In the genomic region with DNA sequence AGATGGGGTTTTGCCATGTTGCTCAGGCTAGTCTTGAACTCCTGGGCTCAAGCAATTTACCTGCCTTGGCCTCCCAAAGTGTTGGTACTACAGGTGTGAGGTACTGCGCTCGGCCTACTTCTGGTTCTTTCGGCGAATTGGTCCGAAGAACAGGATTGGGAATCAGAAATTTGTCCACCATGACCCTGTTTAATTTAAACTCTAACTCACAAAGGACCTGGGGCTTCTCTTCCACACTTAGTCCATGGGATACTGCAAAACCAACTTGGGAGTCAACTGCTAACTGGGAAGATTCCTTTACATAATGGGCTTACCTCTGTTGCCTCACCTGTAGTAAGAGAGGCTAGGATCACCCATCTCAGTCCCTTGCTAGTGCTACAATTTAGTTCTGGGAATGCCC, we compare ENCODE assay signal across 18 cellular contexts.
A peak's percentile ranks its signal among the peaks of the same experiment; 100 is the strongest.
DNase-seq lines count a peak whose midpoint lies in the region; ATAC-seq and TF ChIP-seq lines count a peak whose summit lies in the region.
"Had no signal": no experiment of that assay in that cellular context is flagged by ENCODE, and none has a peak within 500 bp of the region (broad histone marks: within the 10 kb centered on the region; RNA-seq: fewer than 3 reads in every experiment).

No MANE protein-coding gene starts in this region.

- H3K9me3 ChIP-seq in ascending aorta (no peaks in the 10 kb centered on the region), gastroesophageal sphincter (no peaks in the 10 kb centered on the region), sigmoid colon (no peaks in the 10 kb centered on the region), transverse colon (no peaks in the 10 kb centered on the region)
- H3K9me3 ChIP-seq: neutrophil had no signal

- no peak for ATAC-seq in gastroesophageal sphincter
- no peak for ATAC-seq in GM21367 (IDR thresholded peaks at IDR 0.05; ENCODE audit: unreplicated experiment)

- no peak for TF ChIP-seq POLR2A in gastroesophageal sphincter (IDR thresholded peaks at IDR 0.05)
- no peak for TF ChIP-seq POLR2A in sigmoid colon (IDR thresholded peaks at IDR 0.05)
- TF ChIP-seq POLR2A in transverse colon (IDR thresholded peaks at IDR 0.05), result no peak

- TF ChIP-seq CTCF in ascending aorta (IDR thresholded peaks at IDR 0.05), result no peak
- TF ChIP-seq CTCF in gastroesophageal sphincter (IDR thresholded peaks at IDR 0.05), result no peak
- TF ChIP-seq CTCF in sigmoid colon (IDR thresholded peaks at IDR 0.05), result no peak
- no peak for TF ChIP-seq CTCF in transverse colon (IDR thresholded peaks at IDR 0.05)

- intact Hi-C loops in ascending aorta (cut with DNase I) (no loop called here), sigmoid colon (cut with DNase I) (no loop called here), transverse colon (cut with DNase I; ENCODE audit: low total_unique reads) (no loop called here)

- peaks cover 18 to 56% of the 10 kb centered on the region in 2 donors for H3K4me1 ChIP-seq in ascending aorta
- peaks cover 24 to 68% (median 37%) of the 10 kb centered on the region in 3 donors for H3K4me1 ChIP-seq in gastroesophageal sphincter
- H3K4me1 ChIP-seq in sigmoid colon, result peaks cover 0 to 49% (median 36%) of the 10 kb centered on the region in 4 donors
- peaks cover 4 to 47% (median 14%) of the 10 kb centered on the region in 4 donors for H3K4me1 ChIP-seq in transverse colon

- DNase-seq in ascending aorta (ENCODE audit: low spot score in 2 of 2) (no peak), sigmoid colon (no peak), transverse colon (no peak), putamen (ENCODE audit: low spot score) (no peak), NCI-H446 (lab: John Stamatoyannopoulos, UW) (no peak)
- DNase-seq: activated B cell treated with CpG ODN at 0.5 μM for 24 hours; activated CD4-positive, alpha-beta T cell treated with anti-CD3 and anti-CD28 coated beads, Interleukin-2, amount 50 U/mL, for 4 hours; DMS79 treated with DMSO at 0.1 percent for 48 hours; NCI-H1105 treated with DMSO at 0.1 percent for 48 hours; NCI-H2029 treated with DMSO at 0.1 percent for 48 hours; SHP77; stimulated activated CD4-positive, alpha-beta T cell treated with anti-CD3 and anti-CD28 coated beads, Interleukin-4, amount 100 ng/mL, for 4 hours; stimulated activated naive CD4-positive, alpha-beta T cell treated with Interleukin-2 at 50 U/mL for 16 hours; SW 1271; T1000 had no signal

- H3K36me3 ChIP-seq in ascending aorta (no peaks in the 10 kb centered on the region), gastroesophageal sphincter (no peaks in the 10 kb centered on the region), sigmoid colon (no peaks in the 10 kb centered on the region), transverse colon (no peaks in the 10 kb centered on the region)
- H3K36me3 ChIP-seq: neutrophil had no signal

- no CpG with 5 or more reads among the region's 5 CpGs for WGBS in gastroesophageal sphincter (ENCODE audit: low coverage in 1 of 2), 2 donors
- WGBS in sigmoid colon, 2 donors, result 96 to 99% methylated on average over 5 of the region's 5 CpGs
- WGBS in transverse colon (ENCODE audit: low coverage in 1 of 2), 2 donors, result 98% methylated on average over 5 of the region's 5 CpGs; no CpG with 5 or more reads in 1 of the 2 donors

- H3K27me3 ChIP-seq in ascending aorta (no peaks in the 10 kb centered on the region), gastroesophageal sphincter (no peaks in the 10 kb centered on the region), sigmoid colon (no peaks in the 10 kb centered on the region), transverse colon (no peaks in the 10 kb centered on the region)
- H3K27me3 ChIP-seq: neutrophil had no signal

- in situ Hi-C loops in transverse colon (cut with MboI; ENCODE audit: low pct_ligation_motif_present in 1 of 4, low pct_unique_long_range_greater_than_20kb in 1 of 4, low sequenced_read_pairs in 3 of 4), result no loop called here

- TF ChIP-seq EP300 in gastroesophageal sphincter (IDR thresholded peaks at IDR 0.05) (no peak), sigmoid colon (IDR thresholded peaks at IDR 0.05) (no peak), transverse colon (IDR thresholded peaks at IDR 0.05; ENCODE audit: low read depth) (no peak)

- H3K4me3 ChIP-seq in ascending aorta, result no peak overlapping the region
- no peak overlapping the region for H3K4me3 ChIP-seq in gastroesophageal sphincter
- no peak overlapping the region for H3K4me3 ChIP-seq in sigmoid colon
- no peak overlapping the region for H3K4me3 ChIP-seq in transverse colon

- peak overlapping the region; percentile 82 to 84 for H3K27ac ChIP-seq in ascending aorta
- peak overlapping the region in 3 of 4 donors; percentile 67 to 77 (median 69) for H3K27ac ChIP-seq in gastroesophageal sphincter
- peak overlapping the region; percentile 57 to 86 (median 73) for H3K27ac ChIP-seq in sigmoid colon
- H3K27ac ChIP-seq in transverse colon, result peak overlapping the region; percentile 61 to 80 (median 74)
- H3K27ac ChIP-seq: neutrophil had no signal
